ENCODE assay signal across 33 cellular contexts in genomic region chr10:75425291-75426079, GRCh38. TPM values are rescaled to one million over a fixed set of nuclear protein-coding genes. Genes with fewer than 3 reads are reported as not detected.
"Had no signal": no experiment of that assay in that cellular context is flagged by ENCODE, and none has a peak within 500 bp of the region (broad histone marks: within the 10 kb centered on the region; RNA-seq: fewer than 3 reads in every experiment).

No MANE protein-coding gene starts in this region.

- H3K4me3 ChIP-seq: adrenal gland had no signal

- DNase-seq: activated CD4-positive, alpha-beta memory T cell treated with anti-CD3 and anti-CD28 coated beads for 36 hours; activated CD4-positive, alpha-beta T cell treated with anti-CD3 and anti-CD28 coated beads for 36 hours; activated CD4-positive, alpha-beta T cell treated with anti-CD3 and anti-CD28 coated beads, Interleukin-2, amount 10 ng/mL, durations not matched to agents 24 days and 14 days; activated CD4-positive, CD25-positive, alpha-beta regulatory T cell; activated CD4-positive, CD25-positive, alpha-beta regulatory T cell treated with anti-CD3 and anti-CD28 coated beads, Interleukin-2, amount 50 U/mL, for 72 hours; activated CD8-positive, alpha-beta memory T cell treated with anti-CD3 and anti-CD28 coated beads, Interleukin-2, amount 50 U/mL, for 48 hours; activated CD8-positive, alpha-beta T cell treated with anti-CD3 and anti-CD28 coated beads, Interleukin-2, amount 10 ng/mL, durations not matched to agents 7 days and 5 days; activated naive CD4-positive, alpha-beta T cell treated with anti-CD3 and anti-CD28 coated beads for 36 hours; activated naive CD8-positive, alpha-beta T cell treated with anti-CD3 and anti-CD28 coated beads for 36 hours; activated naive CD8-positive, alpha-beta T cell treated with anti-CD3 and anti-CD28 coated beads, Interleukin-2, amount 50 U/mL, for 24 hours; activated T-cell treated with anti-CD3 and anti-CD28 coated beads for 4 hours; activated T-cell treated with anti-CD3 and anti-CD28 coated beads, Interleukin-2, amount 50 U/mL, for 24 hours; activated T-cell treated with anti-CD3 and anti-CD28 coated beads, Interleukin-2, amount 50 U/mL, for 72 hours; amygdala; aorta; caudate nucleus; cortex of kidney; dermis blood vessel endothelial cell; effector CD4-positive, alpha-beta T cell; effector memory CD8-positive, alpha-beta T cell; foreskin melanocyte; head of caudate nucleus; hippocampal formation; T-helper 2 cell had no signal

- ATAC-seq: activated CD4-positive, alpha-beta T cell treated with anti-CD3 and anti-CD28 coated beads for 36 hours; activated CD8-positive, alpha-beta T cell treated with anti-CD3 and anti-CD28 coated beads, Interleukin-2, amount 10 ng/mL, durations not matched to agents 7 days and 5 days; activated naive CD8-positive, alpha-beta T cell treated with anti-CD3 and anti-CD28 coated beads, Interleukin-2, amount 50 U/mL, for 24 hours; activated T-cell treated with anti-CD3 and anti-CD28 coated beads, Interleukin-2, amount 50 U/mL, for 72 hours; effector memory CD8-positive, alpha-beta T cell; esophagus mucosa had no signal

- H3K27ac ChIP-seq: adrenal gland had no signal

- H3K36me3 ChIP-seq: adrenal gland had no signal

- FAIRE-seq: colon, endometrium, endothelial cell of umbilical vein had no signal

- H3K9me3 ChIP-seq: adrenal gland had no signal

- H3K36me3 Mint-ChIP-seq: activated CD4-positive, alpha-beta memory T cell treated with anti-CD3 and anti-CD28 coated beads for 36 hours; activated naive CD4-positive, alpha-beta T cell treated with anti-CD3 and anti-CD28 coated beads, Interleukin-2, amount 50 U/mL, for 24 hours; activated naive CD8-positive, alpha-beta T cell treated with anti-CD3 and anti-CD28 coated beads for 36 hours; brain had no signal

- H3K4me1 Mint-ChIP-seq: activated CD4-positive, alpha-beta T cell treated with anti-CD3 and anti-CD28 coated beads for 36 hours; activated CD4-positive, alpha-beta T cell treated with anti-CD3 and anti-CD28 coated beads, Interleukin-2, amount 10 ng/mL, durations not matched to agents 24 days and 14 days; activated naive CD8-positive, alpha-beta T cell treated with anti-CD3 and anti-CD28 coated beads for 36 hours; activated naive CD8-positive, alpha-beta T cell treated with anti-CD3 and anti-CD28 coated beads, Interleukin-2, amount 50 U/mL, for 24 hours had no signal

- H3K9me3 Mint-ChIP-seq: activated CD4-positive, alpha-beta memory T cell treated with anti-CD3 and anti-CD28 coated beads for 36 hours; activated CD4-positive, alpha-beta T cell treated with anti-CD3 and anti-CD28 coated beads, Interleukin-2, amount 10 ng/mL, durations not matched to agents 24 days and 14 days; activated naive CD4-positive, alpha-beta T cell treated with anti-CD3 and anti-CD28 coated beads for 36 hours; activated naive CD4-positive, alpha-beta T cell treated with anti-CD3 and anti-CD28 coated beads, Interleukin-2, amount 50 U/mL, for 24 hours; activated naive CD8-positive, alpha-beta T cell treated with anti-CD3 and anti-CD28 coated beads for 36 hours; activated naive CD8-positive, alpha-beta T cell treated with anti-CD3 and anti-CD28 coated beads, Interleukin-2, amount 50 U/mL, for 24 hours; activated T-cell treated with anti-CD3 and anti-CD28 coated beads, Interleukin-2, amount 50 U/mL, for 24 hours; activated T-cell treated with anti-CD3 and anti-CD28 coated beads, Interleukin-2, amount 50 U/mL, for 72 hours; effector memory CD8-positive, alpha-beta T cell had no signal

- H3K27me3 ChIP-seq: adrenal gland had no signal

- H3K27ac Mint-ChIP-seq: activated CD4-positive, alpha-beta memory T cell treated with anti-CD3 and anti-CD28 coated beads for 36 hours; activated CD4-positive, alpha-beta T cell treated with anti-CD3 and anti-CD28 coated beads for 36 hours; activated CD4-positive, alpha-beta T cell treated with anti-CD3 and anti-CD28 coated beads, Interleukin-2, amount 10 ng/mL, durations not matched to agents 24 days and 14 days; activated CD8-positive, alpha-beta T cell treated with anti-CD3 and anti-CD28 coated beads, Interleukin-2, amount 10 ng/mL, durations not matched to agents 7 days and 5 days; activated naive CD4-positive, alpha-beta T cell treated with anti-CD3 and anti-CD28 coated beads for 36 hours; activated naive CD4-positive, alpha-beta T cell treated with anti-CD3 and anti-CD28 coated beads, Interleukin-2, amount 50 U/mL, for 24 hours; activated naive CD8-positive, alpha-beta T cell treated with anti-CD3 and anti-CD28 coated beads for 36 hours; activated naive CD8-positive, alpha-beta T cell treated with anti-CD3 and anti-CD28 coated beads, Interleukin-2, amount 50 U/mL, for 24 hours; activated T-cell treated with anti-CD3 and anti-CD28 coated beads, Interleukin-2, amount 50 U/mL, for 24 hours; activated T-cell treated with anti-CD3 and anti-CD28 coated beads, Interleukin-2, amount 50 U/mL, for 72 hours; brain; effector memory CD8-positive, alpha-beta T cell had no signal

- H3K4me3 Mint-ChIP-seq: activated CD4-positive, alpha-beta memory T cell treated with anti-CD3 and anti-CD28 coated beads for 36 hours; activated CD4-positive, alpha-beta T cell treated with anti-CD3 and anti-CD28 coated beads for 36 hours; activated CD4-positive, alpha-beta T cell treated with anti-CD3 and anti-CD28 coated beads, Interleukin-2, amount 10 ng/mL, durations not matched to agents 24 days and 14 days; activated CD8-positive, alpha-beta T cell treated with anti-CD3 and anti-CD28 coated beads, Interleukin-2, amount 10 ng/mL, durations not matched to agents 7 days and 5 days; activated naive CD4-positive, alpha-beta T cell treated with anti-CD3 and anti-CD28 coated beads for 36 hours; activated naive CD4-positive, alpha-beta T cell treated with anti-CD3 and anti-CD28 coated beads, Interleukin-2, amount 50 U/mL, for 24 hours; activated naive CD8-positive, alpha-beta T cell treated with anti-CD3 and anti-CD28 coated beads for 36 hours; activated naive CD8-positive, alpha-beta T cell treated with anti-CD3 and anti-CD28 coated beads, Interleukin-2, amount 50 U/mL, for 24 hours; activated T-cell treated with anti-CD3 and anti-CD28 coated beads, Interleukin-2, amount 50 U/mL, for 24 hours; activated T-cell treated with anti-CD3 and anti-CD28 coated beads, Interleukin-2, amount 50 U/mL, for 72 hours; brain; effector memory CD8-positive, alpha-beta T cell had no signal

RNA-seq across cellular contexts. Expression of gene LRMDA, which starts 5.9 kb away (rescaled TPM):
- total RNA-seq: activated CD4-positive, alpha-beta memory T cell treated with anti-CD3 and anti-CD28 coated beads for 36 hours; activated CD4-positive, alpha-beta T cell treated with anti-CD3 and anti-CD28 coated beads for 36 hours; activated CD4-positive, alpha-beta T cell treated with anti-CD3 and anti-CD28 coated beads, Interleukin-2, amount 10 ng/mL, durations not matched to agents 24 days and 14 days; activated CD8-positive, alpha-beta memory T cell treated with anti-CD3 and anti-CD28 coated beads for 36 hours; activated CD8-positive, alpha-beta T cell treated with anti-CD3 and anti-CD28 coated beads, Interleukin-2, amount 10 ng/mL, durations not matched to agents 7 days and 5 days; activated naive CD4-positive, alpha-beta T cell treated with anti-CD3 and anti-CD28 coated beads for 36 hours; activated naive CD8-positive, alpha-beta T cell treated with anti-CD3 and anti-CD28 coated beads for 36 hours; activated T-cell treated with anti-CD3 and anti-CD28 coated beads, Interleukin-2, amount 50 U/mL, for 72 hours; T-helper 1 cell treated with Interleukin-12 subunit alpha and Interleukin-12 subunit beta and Interleukin-4 antibody, amounts not matched to agents 30 ng/mL and 1 ng/mL, for 36 hours had no signal

RNA-seq across cellular contexts. Expression of gene ZNF503, which starts 23.9 kb away (rescaled TPM):
- total RNA-seq: T-helper 1 cell treated with Interleukin-12 subunit alpha and Interleukin-12 subunit beta and Interleukin-4 antibody, amounts not matched to agents 30 ng/mL and 1 ng/mL, for 36 hours had no signal
